ENCODE assay signal across 7 cellular contexts in genomic region chr9:11794984-11795383, GRCh38.
"Had no signal": no experiment of that assay in that cellular context is flagged by ENCODE, and none has a peak within 500 bp of the region (broad histone marks: within the 10 kb centered on the region; RNA-seq: fewer than 3 reads in every experiment).

No MANE protein-coding gene starts in this region.

- FAIRE-seq: HepG2 had no signal

- H3K4me3 ChIP-seq: GM23338, HAP-1 had no signal

- H3K4me2 ChIP-seq: GM23338 had no signal

- H3K36me3 ChIP-seq: HAP-1 had no signal

- H3K27ac ChIP-seq: HL-60 had no signal

- DNase-seq: H7, HFFc6 had no signal

- H3K4me1 ChIP-seq: HAP-1 had no signal

- H2AFZ ChIP-seq: GM23338 had no signal

- H3K9me3 ChIP-seq: HAP-1 had no signal

- ATAC-seq: GM23338, HCT116, HepG2 had no signal
